ENCODE assay signal across 19 cellular contexts in genomic region chr6:131290955-131291354, GRCh38.
"Had no signal": no experiment of that assay in that cellular context is flagged by ENCODE, and none has a peak within 500 bp of the region (broad histone marks: within the 10 kb centered on the region; RNA-seq: fewer than 3 reads in every experiment).

No MANE protein-coding gene starts in this region.

- H3K4me3 ChIP-seq: esophagus muscularis mucosa, gastrocnemius medialis, left ventricle myocardium inferior, ovary, prostate gland had no signal

- H3K27me3 ChIP-seq: esophagus muscularis mucosa, gastrocnemius medialis, neutrophil, ovary had no signal

- H3K9me3 ChIP-seq: esophagus muscularis mucosa, gastrocnemius medialis, left ventricle myocardium inferior, neutrophil, ovary, prostate gland had no signal

- H3K27ac ChIP-seq: esophagus muscularis mucosa, gastrocnemius medialis, left ventricle myocardium inferior, neutrophil, ovary, prostate gland, VCaP had no signal

- DNase-seq: activated CD4-positive, alpha-beta T cell treated with anti-CD3 and anti-CD28 coated beads for 1 hour; activated CD4-positive, alpha-beta T cell treated with anti-CD3 and anti-CD28 coated beads, Interleukin-2, amount 50 U/mL, for 1 hour; activated CD8-positive, alpha-beta T cell treated with anti-CD3 and anti-CD28 coated beads, Interleukin-2, amount 10 ng/mL, durations not matched to agents 7 days and 5 days; activated gamma-delta T cell; activated naive CD4-positive, alpha-beta T cell treated with anti-CD3 and anti-CD28 coated beads, Interleukin-2, amount 50 U/mL, for 16 hours; activated naive CD8-positive, alpha-beta T cell treated with anti-CD3 and anti-CD28 coated beads, Interleukin-2, amount 50 U/mL, for 24 hours; effector CD4-positive, alpha-beta T cell; gastrocnemius medialis; hippocampal formation; left ventricle myocardium inferior; ovary; right cardiac atrium; stimulated activated CD4-positive, alpha-beta T cell treated with anti-CD3 and anti-CD28 coated beads, Interleukin-4, amount 100 ng/mL, for 4 hours; stimulated activated naive CD8-positive, alpha-beta T cell treated with anti-CD3 and anti-CD28 coated beads, Interleukin-15, Interleukin-2, amounts not matched to agents 100 U/mL and 50 U/mL, for 24 hours had no signal

- H3K36me3 ChIP-seq: gastrocnemius medialis, left ventricle myocardium inferior, neutrophil, ovary, prostate gland had no signal

- ATAC-seq: activated CD8-positive, alpha-beta T cell treated with anti-CD3 and anti-CD28 coated beads, Interleukin-2, amount 10 ng/mL, durations not matched to agents 7 days and 5 days; activated naive CD8-positive, alpha-beta T cell treated with anti-CD3 and anti-CD28 coated beads, Interleukin-2, amount 50 U/mL, for 24 hours; gastrocnemius medialis; natural killer cell treated with Interleukin-12 subunit alpha and Interleukin-12 subunit beta and Interleukin-15 and Interleukin-18, amount 100 ng/mL, for 72 hours; right cardiac atrium; stimulated activated naive CD8-positive, alpha-beta T cell treated with anti-CD3 and anti-CD28 coated beads, Interleukin-15, Interleukin-2, amounts not matched to agents 100 U/mL and 50 U/mL, for 24 hours had no signal

- H3K4me1 ChIP-seq: esophagus muscularis mucosa, gastrocnemius medialis, prostate gland had no signal
